1 cellular context compared by ENCODE assay signal in the genomic region with DNA sequence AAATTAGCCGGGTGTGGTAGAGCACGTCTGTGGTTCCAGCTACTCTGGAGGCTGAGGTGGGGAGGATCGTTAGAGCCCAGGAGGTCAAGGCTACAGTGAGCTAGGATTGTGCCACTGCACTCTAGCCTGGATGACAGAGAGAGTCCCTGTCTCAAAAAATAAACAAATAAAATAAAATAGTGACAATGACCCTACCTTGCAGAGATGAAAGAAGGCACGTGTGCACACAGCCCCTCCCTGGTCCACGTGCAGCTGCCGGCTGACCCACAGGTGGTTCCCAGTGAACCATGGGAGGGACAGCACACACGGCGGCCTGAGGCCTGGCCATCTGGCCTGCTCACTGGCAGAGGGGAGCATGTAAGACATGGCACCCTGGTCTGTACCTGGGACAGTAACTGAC.
TF ChIP-seq lines count a peak whose summit lies in the region.

No MANE protein-coding gene starts in this region.

TF ChIP-seq in HepG2, 621 proteins besides CTCF, POLR2A, EP300 and RAD21 (continues in another document):
- TF ChIP-seq, protein P1, sequence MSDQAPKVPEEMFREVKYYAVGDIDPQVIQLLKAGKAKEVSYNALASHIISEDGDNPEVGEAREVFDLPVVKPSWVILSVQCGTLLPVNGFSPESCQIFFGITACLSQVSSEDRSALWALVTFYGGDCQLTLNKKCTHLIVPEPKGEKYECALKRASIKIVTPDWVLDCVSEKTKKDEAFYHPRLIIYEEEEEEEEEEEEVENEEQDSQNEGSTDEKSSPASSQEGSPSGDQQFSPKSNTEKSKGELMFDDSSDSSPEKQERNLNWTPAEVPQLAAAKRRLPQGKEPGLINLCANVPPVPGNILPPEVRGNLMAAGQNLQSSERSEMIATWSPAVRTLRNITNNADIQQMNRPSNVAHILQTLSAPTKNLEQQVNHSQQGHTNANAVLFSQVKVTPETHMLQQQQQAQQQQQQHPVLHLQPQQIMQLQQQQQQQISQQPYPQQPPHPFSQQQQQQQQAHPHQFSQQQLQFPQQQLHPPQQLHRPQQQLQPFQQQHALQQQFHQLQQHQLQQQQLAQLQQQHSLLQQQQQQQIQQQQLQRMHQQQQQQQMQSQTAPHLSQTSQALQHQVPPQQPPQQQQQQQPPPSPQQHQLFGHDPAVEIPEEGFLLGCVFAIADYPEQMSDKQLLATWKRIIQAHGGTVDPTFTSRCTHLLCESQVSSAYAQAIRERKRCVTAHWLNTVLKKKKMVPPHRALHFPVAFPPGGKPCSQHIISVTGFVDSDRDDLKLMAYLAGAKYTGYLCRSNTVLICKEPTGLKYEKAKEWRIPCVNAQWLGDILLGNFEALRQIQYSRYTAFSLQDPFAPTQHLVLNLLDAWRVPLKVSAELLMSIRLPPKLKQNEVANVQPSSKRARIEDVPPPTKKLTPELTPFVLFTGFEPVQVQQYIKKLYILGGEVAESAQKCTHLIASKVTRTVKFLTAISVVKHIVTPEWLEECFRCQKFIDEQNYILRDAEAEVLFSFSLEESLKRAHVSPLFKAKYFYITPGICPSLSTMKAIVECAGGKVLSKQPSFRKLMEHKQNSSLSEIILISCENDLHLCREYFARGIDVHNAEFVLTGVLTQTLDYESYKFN (CRISPR knock-in tag; conservative IDR thresholded peaks at IDR 0.05) = peak; percentile 47; the same call in 1 of the 2 replicates
- TF ChIP-seq, protein P2, sequence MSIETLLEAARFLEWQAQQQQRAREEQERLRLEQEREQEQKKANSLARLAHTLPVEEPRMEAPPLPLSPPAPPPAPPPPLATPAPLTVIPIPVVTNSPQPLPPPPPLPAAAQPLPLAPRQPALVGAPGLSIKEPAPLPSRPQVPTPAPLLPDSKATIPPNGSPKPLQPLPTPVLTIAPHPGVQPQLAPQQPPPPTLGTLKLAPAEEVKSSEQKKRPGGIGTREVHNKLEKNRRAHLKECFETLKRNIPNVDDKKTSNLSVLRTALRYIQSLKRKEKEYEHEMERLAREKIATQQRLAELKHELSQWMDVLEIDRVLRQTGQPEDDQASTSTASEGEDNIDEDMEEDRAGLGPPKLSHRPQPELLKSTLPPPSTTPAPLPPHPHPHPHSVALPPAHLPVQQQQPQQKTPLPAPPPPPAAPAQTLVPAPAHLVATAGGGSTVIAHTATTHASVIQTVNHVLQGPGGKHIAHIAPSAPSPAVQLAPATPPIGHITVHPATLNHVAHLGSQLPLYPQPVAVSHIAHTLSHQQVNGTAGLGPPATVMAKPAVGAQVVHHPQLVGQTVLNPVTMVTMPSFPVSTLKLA (IDR thresholded peaks at IDR 0.05) = peak; percentile 82
- TF ChIP-seq, protein P3, sequence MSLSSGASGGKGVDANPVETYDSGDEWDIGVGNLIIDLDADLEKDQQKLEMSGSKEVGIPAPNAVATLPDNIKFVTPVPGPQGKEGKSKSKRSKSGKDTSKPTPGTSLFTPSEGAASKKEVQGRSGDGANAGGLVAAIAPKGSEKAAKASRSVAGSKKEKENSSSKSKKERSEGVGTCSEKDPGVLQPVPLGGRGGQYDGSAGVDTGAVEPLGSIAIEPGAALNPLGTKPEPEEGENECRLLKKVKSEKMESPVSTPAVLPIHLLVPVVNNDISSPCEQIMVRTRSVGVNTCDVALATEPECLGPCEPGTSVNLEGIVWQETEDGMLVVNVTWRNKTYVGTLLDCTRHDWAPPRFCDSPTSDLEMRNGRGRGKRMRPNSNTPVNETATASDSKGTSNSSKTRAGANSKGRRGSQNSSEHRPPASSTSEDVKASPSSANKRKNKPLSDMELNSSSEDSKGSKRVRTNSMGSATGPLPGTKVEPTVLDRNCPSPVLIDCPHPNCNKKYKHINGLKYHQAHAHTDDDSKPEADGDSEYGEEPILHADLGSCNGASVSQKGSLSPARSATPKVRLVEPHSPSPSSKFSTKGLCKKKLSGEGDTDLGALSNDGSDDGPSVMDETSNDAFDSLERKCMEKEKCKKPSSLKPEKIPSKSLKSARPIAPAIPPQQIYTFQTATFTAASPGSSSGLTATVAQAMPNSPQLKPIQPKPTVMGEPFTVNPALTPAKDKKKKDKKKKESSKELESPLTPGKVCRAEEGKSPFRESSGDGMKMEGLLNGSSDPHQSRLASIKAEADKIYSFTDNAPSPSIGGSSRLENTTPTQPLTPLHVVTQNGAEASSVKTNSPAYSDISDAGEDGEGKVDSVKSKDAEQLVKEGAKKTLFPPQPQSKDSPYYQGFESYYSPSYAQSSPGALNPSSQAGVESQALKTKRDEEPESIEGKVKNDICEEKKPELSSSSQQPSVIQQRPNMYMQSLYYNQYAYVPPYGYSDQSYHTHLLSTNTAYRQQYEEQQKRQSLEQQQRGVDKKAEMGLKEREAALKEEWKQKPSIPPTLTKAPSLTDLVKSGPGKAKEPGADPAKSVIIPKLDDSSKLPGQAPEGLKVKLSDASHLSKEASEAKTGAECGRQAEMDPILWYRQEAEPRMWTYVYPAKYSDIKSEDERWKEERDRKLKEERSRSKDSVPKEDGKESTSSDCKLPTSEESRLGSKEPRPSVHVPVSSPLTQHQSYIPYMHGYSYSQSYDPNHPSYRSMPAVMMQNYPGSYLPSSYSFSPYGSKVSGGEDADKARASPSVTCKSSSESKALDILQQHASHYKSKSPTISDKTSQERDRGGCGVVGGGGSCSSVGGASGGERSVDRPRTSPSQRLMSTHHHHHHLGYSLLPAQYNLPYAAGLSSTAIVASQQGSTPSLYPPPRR (CRISPR knock-in tag; IDR thresholded peaks at IDR 0.05; ENCODE audit: borderline replicate concordance) = peak; percentile 38; the same call in 1 of the 2 replicates
- TF ChIP-seq NCOA5 (CRISPR knock-in tag; IDR thresholded peaks at IDR 0.05) = no peak
- peak; percentile 28; the same call in 1 of the 2 replicates for TF ChIP-seq HDAC2 (CRISPR knock-in tag; IDR thresholded peaks at IDR 0.05)
- TF ChIP-seq, protein P4, sequence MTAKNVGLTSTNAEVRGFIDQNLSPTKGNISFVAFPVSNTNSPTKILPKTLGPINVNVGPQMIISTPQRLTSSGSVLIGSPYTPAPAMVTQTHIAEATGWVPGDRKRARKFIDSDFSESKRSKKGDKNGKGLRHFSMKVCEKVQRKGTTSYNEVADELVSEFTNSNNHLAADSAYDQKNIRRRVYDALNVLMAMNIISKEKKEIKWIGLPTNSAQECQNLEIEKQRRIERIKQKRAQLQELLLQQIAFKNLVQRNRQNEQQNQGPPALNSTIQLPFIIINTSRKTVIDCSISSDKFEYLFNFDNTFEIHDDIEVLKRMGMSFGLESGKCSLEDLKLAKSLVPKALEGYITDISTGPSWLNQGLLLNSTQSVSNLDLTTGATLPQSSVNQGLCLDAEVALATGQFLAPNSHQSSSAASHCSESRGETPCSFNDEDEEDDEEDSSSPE (CRISPR knock-in tag; IDR thresholded peaks at IDR 0.05) = 0 out of 2 replicates have a peak, but pooled peaks have one; percentile 12
- 0 out of 2 replicates have a peak, but pooled peaks have one; percentile 26 for TF ChIP-seq THAP11 (CRISPR knock-in tag; IDR thresholded peaks at IDR 0.05)
- TF ChIP-seq, protein P5, sequence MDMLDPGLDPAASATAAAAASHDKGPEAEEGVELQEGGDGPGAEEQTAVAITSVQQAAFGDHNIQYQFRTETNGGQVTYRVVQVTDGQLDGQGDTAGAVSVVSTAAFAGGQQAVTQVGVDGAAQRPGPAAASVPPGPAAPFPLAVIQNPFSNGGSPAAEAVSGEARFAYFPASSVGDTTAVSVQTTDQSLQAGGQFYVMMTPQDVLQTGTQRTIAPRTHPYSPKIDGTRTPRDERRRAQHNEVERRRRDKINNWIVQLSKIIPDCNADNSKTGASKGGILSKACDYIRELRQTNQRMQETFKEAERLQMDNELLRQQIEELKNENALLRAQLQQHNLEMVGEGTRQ (IDR thresholded peaks at IDR 0.05; ENCODE audit: low read depth, low read length) = no peak
- TF ChIP-seq, protein P5 (CRISPR knock-in tag; IDR thresholded peaks at IDR 0.05; ENCODE audit: borderline replicate concordance) = peak; percentile 60; the same call in 1 of the 2 replicates
- peak; percentile 81 for TF ChIP-seq MYC (CRISPR knock-in tag; IDR thresholded peaks at IDR 0.05; ENCODE audit: borderline replicate concordance)
- no peak for TF ChIP-seq ZNF235 (CRISPR knock-in tag; IDR thresholded peaks at IDR 0.05; ENCODE audit: borderline replicate concordance)
- TF ChIP-seq TCF12 (IDR thresholded peaks at IDR 0.05) = no peak
- no peak for TF ChIP-seq TCF12 (CRISPR knock-in tag; IDR thresholded peaks at IDR 0.05)
- TF ChIP-seq NFE2 (CRISPR knock-in tag; IDR thresholded peaks at IDR 0.05) = no peak
- TF ChIP-seq, protein P6, sequence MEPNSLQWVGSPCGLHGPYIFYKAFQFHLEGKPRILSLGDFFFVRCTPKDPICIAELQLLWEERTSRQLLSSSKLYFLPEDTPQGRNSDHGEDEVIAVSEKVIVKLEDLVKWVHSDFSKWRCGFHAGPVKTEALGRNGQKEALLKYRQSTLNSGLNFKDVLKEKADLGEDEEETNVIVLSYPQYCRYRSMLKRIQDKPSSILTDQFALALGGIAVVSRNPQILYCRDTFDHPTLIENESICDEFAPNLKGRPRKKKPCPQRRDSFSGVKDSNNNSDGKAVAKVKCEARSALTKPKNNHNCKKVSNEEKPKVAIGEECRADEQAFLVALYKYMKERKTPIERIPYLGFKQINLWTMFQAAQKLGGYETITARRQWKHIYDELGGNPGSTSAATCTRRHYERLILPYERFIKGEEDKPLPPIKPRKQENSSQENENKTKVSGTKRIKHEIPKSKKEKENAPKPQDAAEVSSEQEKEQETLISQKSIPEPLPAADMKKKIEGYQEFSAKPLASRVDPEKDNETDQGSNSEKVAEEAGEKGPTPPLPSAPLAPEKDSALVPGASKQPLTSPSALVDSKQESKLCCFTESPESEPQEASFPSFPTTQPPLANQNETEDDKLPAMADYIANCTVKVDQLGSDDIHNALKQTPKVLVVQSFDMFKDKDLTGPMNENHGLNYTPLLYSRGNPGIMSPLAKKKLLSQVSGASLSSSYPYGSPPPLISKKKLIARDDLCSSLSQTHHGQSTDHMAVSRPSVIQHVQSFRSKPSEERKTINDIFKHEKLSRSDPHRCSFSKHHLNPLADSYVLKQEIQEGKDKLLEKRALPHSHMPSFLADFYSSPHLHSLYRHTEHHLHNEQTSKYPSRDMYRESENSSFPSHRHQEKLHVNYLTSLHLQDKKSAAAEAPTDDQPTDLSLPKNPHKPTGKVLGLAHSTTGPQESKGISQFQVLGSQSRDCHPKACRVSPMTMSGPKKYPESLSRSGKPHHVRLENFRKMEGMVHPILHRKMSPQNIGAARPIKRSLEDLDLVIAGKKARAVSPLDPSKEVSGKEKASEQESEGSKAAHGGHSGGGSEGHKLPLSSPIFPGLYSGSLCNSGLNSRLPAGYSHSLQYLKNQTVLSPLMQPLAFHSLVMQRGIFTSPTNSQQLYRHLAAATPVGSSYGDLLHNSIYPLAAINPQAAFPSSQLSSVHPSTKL (CRISPR knock-in tag; IDR thresholded peaks at IDR 0.05) = peak; percentile 54
- TF ChIP-seq, protein P7, sequence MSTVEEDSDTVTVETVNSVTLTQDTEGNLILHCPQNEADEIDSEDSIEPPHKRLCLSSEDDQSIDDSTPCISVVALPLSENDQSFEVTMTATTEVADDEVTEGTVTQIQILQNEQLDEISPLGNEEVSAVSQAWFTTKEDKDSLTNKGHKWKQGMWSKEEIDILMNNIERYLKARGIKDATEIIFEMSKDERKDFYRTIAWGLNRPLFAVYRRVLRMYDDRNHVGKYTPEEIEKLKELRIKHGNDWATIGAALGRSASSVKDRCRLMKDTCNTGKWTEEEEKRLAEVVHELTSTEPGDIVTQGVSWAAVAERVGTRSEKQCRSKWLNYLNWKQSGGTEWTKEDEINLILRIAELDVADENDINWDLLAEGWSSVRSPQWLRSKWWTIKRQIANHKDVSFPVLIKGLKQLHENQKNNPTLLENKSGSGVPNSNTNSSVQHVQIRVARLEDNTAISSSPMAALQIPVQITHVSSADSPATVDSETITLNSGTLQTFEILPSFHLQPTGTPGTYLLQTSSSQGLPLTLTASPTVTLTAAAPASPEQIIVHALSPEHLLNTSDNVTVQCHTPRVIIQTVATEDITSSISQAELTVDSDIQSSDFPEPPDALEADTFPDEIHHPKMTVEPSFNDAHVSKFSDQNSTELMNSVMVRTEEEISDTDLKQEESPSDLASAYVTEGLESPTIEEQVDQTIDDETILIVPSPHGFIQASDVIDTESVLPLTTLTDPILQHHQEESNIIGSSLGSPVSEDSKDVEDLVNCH (CRISPR knock-in tag; IDR thresholded peaks at IDR 0.05) = no peak
- peak; percentile 37; the same call in 1 of the 2 replicates for TF ChIP-seq YEATS4 (CRISPR knock-in tag; IDR thresholded peaks at IDR 0.05; ENCODE audit: borderline replicate concordance)
- no peak for TF ChIP-seq ZNF737 (CRISPR knock-in tag; IDR thresholded peaks at IDR 0.05; ENCODE audit: borderline replicate concordance)
- TF ChIP-seq, protein P8, sequence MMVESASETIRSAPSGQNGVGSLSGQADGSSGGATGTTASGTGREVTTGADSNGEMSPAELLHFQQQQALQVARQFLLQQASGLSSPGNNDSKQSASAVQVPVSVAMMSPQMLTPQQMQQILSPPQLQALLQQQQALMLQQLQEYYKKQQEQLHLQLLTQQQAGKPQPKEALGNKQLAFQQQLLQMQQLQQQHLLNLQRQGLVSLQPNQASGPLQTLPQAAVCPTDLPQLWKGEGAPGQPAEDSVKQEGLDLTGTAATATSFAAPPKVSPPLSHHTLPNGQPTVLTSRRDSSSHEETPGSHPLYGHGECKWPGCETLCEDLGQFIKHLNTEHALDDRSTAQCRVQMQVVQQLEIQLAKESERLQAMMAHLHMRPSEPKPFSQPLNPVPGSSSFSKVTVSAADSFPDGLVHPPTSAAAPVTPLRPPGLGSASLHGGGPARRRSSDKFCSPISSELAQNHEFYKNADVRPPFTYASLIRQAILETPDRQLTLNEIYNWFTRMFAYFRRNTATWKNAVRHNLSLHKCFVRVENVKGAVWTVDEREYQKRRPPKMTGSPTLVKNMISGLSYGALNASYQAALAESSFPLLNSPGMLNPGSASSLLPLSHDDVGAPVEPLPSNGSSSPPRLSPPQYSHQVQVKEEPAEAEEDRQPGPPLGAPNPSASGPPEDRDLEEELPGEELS (CRISPR knock-in tag; IDR thresholded peaks at IDR 0.05) = 0 out of 2 replicates have a peak, but pooled peaks have one; percentile 52
- peak; percentile 95 for TF ChIP-seq BHLHE40 (IDR thresholded peaks at IDR 0.05; ENCODE audit: low read length)
- TF ChIP-seq SALL1 (CRISPR knock-in tag; IDR thresholded peaks at IDR 0.05) = peak; percentile 75
- TF ChIP-seq RARA (CRISPR knock-in tag; IDR thresholded peaks at IDR 0.05) = peak; percentile 59
- peak; percentile 73 for TF ChIP-seq MEIS2 (CRISPR knock-in tag; IDR thresholded peaks at IDR 0.05)
- no peak for TF ChIP-seq FIP1L1 (IDR thresholded peaks at IDR 0.05; ENCODE audit: borderline replicate concordance, insufficient read depth, low read depth, low read length)
- TF ChIP-seq, protein P9, sequence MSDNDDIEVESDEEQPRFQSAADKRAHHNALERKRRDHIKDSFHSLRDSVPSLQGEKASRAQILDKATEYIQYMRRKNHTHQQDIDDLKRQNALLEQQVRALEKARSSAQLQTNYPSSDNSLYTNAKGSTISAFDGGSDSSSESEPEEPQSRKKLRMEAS (IDR thresholded peaks at IDR 0.05) = peak; percentile 85
